ENCODE assay signal across 11 cellular contexts in genomic region chr17:4433515-4434031, GRCh38. TPM values are rescaled to one million over a fixed set of nuclear protein-coding genes. Genes with fewer than 3 reads are reported as not detected.
DNase-seq lines count a peak whose midpoint lies in the region; ATAC-seq and TF ChIP-seq lines count a peak whose summit lies in the region.
"Had no signal": no experiment of that assay in that cellular context is flagged by ENCODE, and none has a peak within 500 bp of the region (broad histone marks: within the 10 kb centered on the region; RNA-seq: fewer than 3 reads in every experiment).

SPNS3 (plus strand) TSS chr17:4433940; CDS start chr17:4433968, 28 bp downstream.

- intact Hi-C loops in left ventricle myocardium superior (cut with micrococcal nuclease): no loop called here

- H3K4me3 ChIP-seq in CD8-positive, alpha-beta memory T cell (ENCODE audit: low read length): peak within 1 kb of the TSS; percentile 55
- H3K4me3 ChIP-seq: vagina had no signal

- no peaks in the 10 kb centered on the region for H3K9me3 ChIP-seq in CD8-positive, alpha-beta memory T cell (ENCODE audit: low read length)
- H3K9me3 ChIP-seq: vagina had no signal

- no peaks in the 10 kb centered on the region for H3K36me3 ChIP-seq in CD8-positive, alpha-beta memory T cell (ENCODE audit: insufficient read depth, low read length)
- H3K36me3 ChIP-seq: vagina had no signal

- H3K36me3 Mint-ChIP-seq in CD8-positive, alpha-beta memory T cell: no peaks in the 10 kb centered on the region
- H3K36me3 Mint-ChIP-seq in naive B cell: no peaks in the 10 kb centered on the region

- peak; percentile 58 to 75 for ATAC-seq in naive B cell (ENCODE audit: low read depth in 2 of 2)
- ATAC-seq in omental fat pad (ENCODE audit: low FRiP score): no peak
- no peak for ATAC-seq in left ventricle myocardium superior

- CTCF ChIA-PET in CD8-positive, alpha-beta memory T cell (lab: Charles Lee): interaction anchor here (0.6 to 2.8 kb wide), 6 partner anchors 13 to 190 kb away, joined by 3 to 9 read pairs (median 3); no protein-coding TSS in a partner anchor

- H3K9me3 Mint-ChIP-seq in CD8-positive, alpha-beta memory T cell: no peaks in the 10 kb centered on the region
- no peaks in the 10 kb centered on the region for H3K9me3 Mint-ChIP-seq in naive B cell

- no peak within 1 kb of the TSS for H3K27ac ChIP-seq in CD8-positive, alpha-beta memory T cell (ENCODE audit: low read depth, low read length)
- H3K27ac ChIP-seq: vagina had no signal

- peak within 1 kb of the TSS in 7 of 8 donors; percentile 52 to 96 (median 79) for H3K27ac Mint-ChIP-seq in CD8-positive, alpha-beta memory T cell
- peak within 1 kb of the TSS in 5 of 6 donors; percentile 27 to 82 (median 59) for H3K27ac Mint-ChIP-seq in naive B cell

- POLR2A ChIA-PET in CD8-positive, alpha-beta memory T cell (lab: Charles Lee): interaction anchor here (0.6 kb wide), 1 partner anchor 122 kb away, joined by 4 read pairs; the partner anchor contains the start of gene MYBBP1A

- peaks cover 17% of the 10 kb centered on the region for H3K4me1 ChIP-seq in CD8-positive, alpha-beta memory T cell (ENCODE audit: insufficient read depth, low read length)
- H3K4me1 ChIP-seq: vagina had no signal

- no peaks in the 10 kb centered on the region for H3K27me3 ChIP-seq in CD8-positive, alpha-beta memory T cell (ENCODE audit: insufficient read depth, low read length, poor library complexity, severe bottlenecking)
- H3K27me3 ChIP-seq: vagina had no signal

- H3K4me1 Mint-ChIP-seq in CD8-positive, alpha-beta memory T cell: peaks cover 25 to 37% (median 25%) of the 10 kb centered on the region in 3 donors
- peaks cover 21 to 33% (median 24%) of the 10 kb centered on the region in 3 donors for H3K4me1 Mint-ChIP-seq in naive B cell

- peak within 1 kb of the TSS in 6 of 7 donors; percentile 54 to 80 (median 68) for H3K4me3 Mint-ChIP-seq in CD8-positive, alpha-beta memory T cell
- H3K4me3 Mint-ChIP-seq in naive B cell: peak within 1 kb of the TSS in 7 of 8 donors; percentile 45 to 80 (median 59)

- TF ChIP-seq CTCF in omental fat pad (IDR thresholded peaks at IDR 0.05): no peak

- H3K27me3 Mint-ChIP-seq in CD8-positive, alpha-beta memory T cell: peaks cover 0 to 2% of the 10 kb centered on the region in 2 donors
- H3K27me3 Mint-ChIP-seq in naive B cell: no peaks in the 10 kb centered on the region

- peak; percentile 6 to 54 (median 38) for DNase-seq in CD8-positive, alpha-beta memory T cell
- DNase-seq in NOMO-1 (lab: John Stamatoyannopoulos, UW; ENCODE audit: unreplicated experiment in 2 of 2) (peak; percentile 88 to 90), naive B cell (peak; percentile 11), omental fat pad (ENCODE audit: low spot score) (no peak), ecto neural progenitor cell (ENCODE audit: low spot score) (no peak), NCI-H82 treated with DMSO at 0.1 percent for 48 hours (lab: John Stamatoyannopoulos, UW; ENCODE audit: unreplicated experiment) (no peak), left ventricle myocardium superior (no peak)
- peak; percentile 28 for DNase-seq in activated T-cell treated with anti-CD3 and anti-CD28 coated beads, Interleukin-2, amount 50 U/mL, for 1 hour
- DNase-seq: NCI-H1417 treated with DMSO at 0.1 percent for 48 hours had no signal

RNA-seq across cellular contexts. Expression of gene SPNS3, which starts in this region (rescaled TPM):
- 1 to 10 TPM; 7.3 to 7.5 TPM for total RNA-seq in CD8-positive, alpha-beta memory T cell
- 10.0 TPM for polyA plus RNA-seq in CD8-positive, alpha-beta memory T cell
- polyA plus RNA-seq in naive B cell (ENCODE audit: low read depth in 6 of 6): 1 to 10 TPM in 2 of 6 donors, under 1 TPM in 3, not detected in 1; 0.36 to 1.3 (median 0.59) TPM
- 1 to 10 TPM in 1 of 4 donors, under 1 TPM in 1, not detected in 2; 0.47 to 1.0 TPM for total RNA-seq in omental fat pad
- total RNA-seq in left ventricle myocardium superior: 1.0 TPM
- total RNA-seq: fibroblast of villous mesenchyme, vagina had no signal

Comparison
In these comparisons a context has a peak if more than half of its experiments do, and no peak if none do; other contexts are left out.
1. DNase-seq: peak in CD8-positive, alpha-beta memory T cell (5 of 5), NOMO-1 (2 of 2), activated T-cell treated with anti-CD3 and anti-CD28 coated beads, Interleukin-2, amount 50 U/mL, for 1 hour (single experiment) and naive B cell (single experiment); none in omental fat pad (single experiment), ecto neural progenitor cell (single experiment), NCI-H82 treated with DMSO at 0.1 percent for 48 hours (single experiment) and left ventricle myocardium superior (single experiment).
2. ATAC-seq: peak in naive B cell (2 of 2); none in omental fat pad (single experiment) and left ventricle myocardium superior (single experiment).